In the genomic region with DNA sequence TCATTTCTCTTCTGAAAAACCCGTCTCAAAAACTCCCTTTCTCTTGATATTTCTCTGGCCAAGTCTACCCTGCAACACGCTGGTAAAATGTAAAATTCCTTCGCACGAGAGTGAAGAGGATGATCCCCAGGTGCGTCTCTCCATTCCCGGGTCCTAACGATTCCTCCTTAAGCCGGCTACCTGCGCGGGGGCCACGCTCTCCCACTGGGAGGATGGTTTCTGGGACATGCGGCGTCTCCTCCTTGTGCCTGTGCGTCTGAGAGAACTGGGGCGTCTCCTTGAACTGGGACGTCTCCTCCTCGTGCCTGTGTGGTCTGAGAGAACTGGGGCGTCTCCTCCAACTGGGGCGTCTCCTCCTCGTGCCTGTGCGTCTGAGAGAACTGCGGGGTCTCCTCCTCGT, we compare ENCODE assay signal across 26 cellular contexts.
"Had no signal": no experiment of that assay in that cellular context is flagged by ENCODE, and none has a peak within 500 bp of the region (broad histone marks: within the 10 kb centered on the region; RNA-seq: fewer than 3 reads in every experiment).

No MANE protein-coding gene starts in this region.

- H3K4me1 Mint-ChIP-seq: mesothelial cell of epicardium, naive B cell had no signal

- DNase-seq: hypothalamus; immature natural killer cell; left ventricle myocardium inferior; mesendoderm; naive B cell; natural killer cell; nephron progenitor cell; nucleus accumbens; ovary; right lobe of liver; stimulated activated CD4-positive, alpha-beta T cell treated with anti-CD3 and anti-CD28 coated beads, Interleukin-12 subunit alpha, Interleukin-12 subunit beta, amount 100 ng/mL, for 4 hours; stimulated activated CD4-positive, alpha-beta T cell treated with anti-CD3 and anti-CD28 coated beads, Interleukin-15, amount 100 ng/mL, for 24 hours; stimulated activated CD4-positive, alpha-beta T cell treated with anti-CD3 and anti-CD28 coated beads, Interleukin-2, amount 100 ng/mL, for 24 hours; stimulated activated CD4-positive, alpha-beta T cell treated with anti-CD3 and anti-CD28 coated beads, Interleukin-4, amount 100 ng/mL, for 1 hour; stimulated activated naive CD4-positive, alpha-beta T cell had no signal

- H3K27ac Mint-ChIP-seq: immature natural killer cell; mesothelial cell of epicardium; naive B cell; natural killer cell; nephron progenitor cell; progenitor cell of endocrine pancreas; stimulated activated naive CD8-positive, alpha-beta T cell treated with anti-CD3 and anti-CD28 coated beads, Interleukin-15, Interleukin-2, amounts not matched to agents 100 ng/mL and 50 ng/mL, for 24 hours; type B pancreatic cell had no signal

- H3K9me3 ChIP-seq: left ventricle myocardium inferior, ovary, right atrium auricular region, right lobe of liver, suprapubic skin, thoracic aorta, tibial nerve, vagina had no signal

- H3K27me3 Mint-ChIP-seq: stimulated activated naive CD8-positive, alpha-beta T cell treated with anti-CD3 and anti-CD28 coated beads, Interleukin-15, Interleukin-2, amounts not matched to agents 100 ng/mL and 50 ng/mL, for 24 hours had no signal

- H3K4me1 ChIP-seq: left ventricle myocardium inferior, right atrium auricular region, right lobe of liver, suprapubic skin, vagina had no signal

- H3K9me3 Mint-ChIP-seq: mesothelial cell of epicardium; nephron progenitor cell; stimulated activated naive CD8-positive, alpha-beta T cell treated with anti-CD3 and anti-CD28 coated beads, Interleukin-15, Interleukin-2, amounts not matched to agents 100 ng/mL and 50 ng/mL, for 24 hours; type B pancreatic cell had no signal

- H3K4me3 ChIP-seq: left ventricle myocardium inferior, lung, ovary, right atrium auricular region, right lobe of liver, skin epidermis, suprapubic skin, thoracic aorta, tibial nerve, vagina had no signal

- H3K27me3 ChIP-seq: ovary, right atrium auricular region, right lobe of liver, suprapubic skin, tibial nerve, vagina had no signal

- ATAC-seq: natural killer cell, right lobe of liver had no signal

- H3K4me3 Mint-ChIP-seq: immature natural killer cell; mesothelial cell of epicardium; natural killer cell; nephron progenitor cell; stimulated activated naive CD8-positive, alpha-beta T cell treated with anti-CD3 and anti-CD28 coated beads, Interleukin-15, Interleukin-2, amounts not matched to agents 100 ng/mL and 50 ng/mL, for 24 hours; type B pancreatic cell had no signal

- H3K36me3 ChIP-seq: left ventricle myocardium inferior, ovary, right atrium auricular region, right lobe of liver, suprapubic skin, thoracic aorta, tibial nerve, vagina had no signal

- H3K27ac ChIP-seq: left ventricle myocardium inferior, ovary, right atrium auricular region, right lobe of liver, skin epidermis, suprapubic skin, thoracic aorta, tibial nerve, vagina had no signal

- H3K36me3 Mint-ChIP-seq: mesothelial cell of epicardium, naive B cell, natural killer cell, type B pancreatic cell had no signal
